24 cellular contexts compared by ENCODE assay signal in genomic region chr5:135693371-135693955, GRCh38.
A peak's percentile ranks its signal among the peaks of the same experiment; 100 is the strongest.
DNase-seq lines count a peak whose midpoint lies in the region; ATAC-seq, FAIRE-seq and TF ChIP-seq lines count a peak whose summit lies in the region.
"Had no signal": no experiment of that assay in that cellular context is flagged by ENCODE, and none has a peak within 500 bp of the region (broad histone marks: within the 10 kb centered on the region; RNA-seq: fewer than 3 reads in every experiment).

No MANE protein-coding gene starts in this region.

- H3K27me3 Mint-ChIP-seq in MCF 10A (ENCODE audit: insufficient read depth, unreplicated experiment) = no peaks in the 10 kb centered on the region
- peaks cover 18% of the 10 kb centered on the region for H3K27me3 Mint-ChIP-seq in activated CD4-positive, alpha-beta memory T cell treated with anti-CD3 and anti-CD28 coated beads for 36 hours

- H2AFZ ChIP-seq in hepatocyte (no peak overlapping the region), smooth muscle cell (ENCODE audit: low read depth) (peak overlapping the region; percentile 54)
- H2AFZ ChIP-seq: GM23338 had no signal

- H3K79me2 ChIP-seq in hepatocyte (no peaks in the 10 kb centered on the region), smooth muscle cell (ENCODE audit: low read depth) (no peaks in the 10 kb centered on the region)

- H3K27ac Mint-ChIP-seq in MCF 10A (ENCODE audit: low read depth, unreplicated experiment) = peak overlapping the region; percentile 28
- no peak overlapping the region for H3K27ac Mint-ChIP-seq in activated CD4-positive, alpha-beta memory T cell treated with anti-CD3 and anti-CD28 coated beads for 36 hours
- H3K27ac Mint-ChIP-seq: GM23338 had no signal

- H3K4me3 ChIP-seq in breast epithelium (no peak overlapping the region), hepatocyte (no peak overlapping the region), smooth muscle cell (no peak overlapping the region), pancreas (no peak overlapping the region)
- H3K4me3 ChIP-seq: BLaER1, GM23338 had no signal

- no peak for TF ChIP-seq CTCF in MCF 10A (IDR thresholded peaks at IDR 0.05; ENCODE audit: unreplicated experiment)
- TF ChIP-seq CTCF in breast epithelium (IDR thresholded peaks at IDR 0.05) = no peak
- no peak for TF ChIP-seq CTCF in hepatocyte (IDR thresholded peaks at IDR 0.05; ENCODE audit: poor library complexity)
- TF ChIP-seq CTCF in smooth muscle cell (IDR thresholded peaks at IDR 0.05; ENCODE audit: borderline replicate concordance, insufficient read depth, poor library complexity, severe bottlenecking) = no peak
- TF ChIP-seq CTCF in pancreas (IDR thresholded peaks at IDR 0.05) = no peak

- H4K20me1 ChIP-seq in hepatocyte (ENCODE audit: insufficient read depth, poor library complexity, severe bottlenecking) = no peaks in the 10 kb centered on the region
- no peaks in the 10 kb centered on the region for H4K20me1 ChIP-seq in smooth muscle cell (ENCODE audit: low read depth)
- H4K20me1 ChIP-seq: BLaER1 had no signal

- WGBS in hepatocyte (ENCODE audit: low lambda C conversion rate, missing lambda C conversion rate) = 92% methylated on average over 8 of the region's 8 CpGs
- WGBS in smooth muscle cell (ENCODE audit: low lambda C conversion rate) = 82% methylated on average over 8 of the region's 8 CpGs
- WGBS in pancreas, 2 donors = 88 to 90% methylated on average over 8 of the region's 8 CpGs

- no peak overlapping the region for H3K4me3 Mint-ChIP-seq in MCF 10A (ENCODE audit: unreplicated experiment)
- H3K4me3 Mint-ChIP-seq in activated CD4-positive, alpha-beta memory T cell treated with anti-CD3 and anti-CD28 coated beads for 36 hours = no peak overlapping the region
- H3K4me3 Mint-ChIP-seq: CD4-positive, alpha-beta memory T cell; GM23338 had no signal

- no peaks in the 10 kb centered on the region for H3K36me3 Mint-ChIP-seq in MCF 10A (ENCODE audit: insufficient read depth, unreplicated experiment)
- H3K36me3 Mint-ChIP-seq in activated CD4-positive, alpha-beta memory T cell treated with anti-CD3 and anti-CD28 coated beads for 36 hours = no peaks in the 10 kb centered on the region
- H3K36me3 Mint-ChIP-seq: CD4-positive, alpha-beta memory T cell had no signal

- DNase-seq in MCF 10A (ENCODE audit: unreplicated experiment) (peak; percentile 65), breast epithelium (ENCODE audit: low spot score in 2 of 2) (no peak), ecto neural progenitor cell (ENCODE audit: low spot score) (peak; percentile 42), hepatocyte (ENCODE audit: low spot score) (peak; percentile 1), smooth muscle cell (lab: John Stamatoyannopoulos, UW; ENCODE audit: unreplicated experiment) (no peak), SW 1271 (lab: John Stamatoyannopoulos, UW) (no peak), pancreas (no peak)
- DNase-seq in activated CD4-positive, alpha-beta memory T cell treated with anti-CD3 and anti-CD28 coated beads for 36 hours = no peak
- DNase-seq: Calu3; CD4-positive, alpha-beta memory T cell; HCEC 1CT; Kasumi-1; MM.1S; NCI-H1092 treated with DMSO at 0.1 percent for 48 hours; NCI-H146; NCI-H2081; NCI-H226; SHP77 treated with DMSO at 0.1 percent for 48 hours; SK-N-SH had no signal

- no peaks in the 10 kb centered on the region for H3F3A ChIP-seq in smooth muscle cell (ENCODE audit: low read depth)

- H3K27ac ChIP-seq in breast epithelium = peak overlapping the region in 1 of 2 donors; percentile 3
- peak overlapping the region; percentile 66 for H3K27ac ChIP-seq in hepatocyte
- peak overlapping the region; percentile 55 for H3K27ac ChIP-seq in smooth muscle cell (ENCODE audit: low read depth)
- no peak overlapping the region for H3K27ac ChIP-seq in pancreas
- H3K27ac ChIP-seq: BLaER1 had no signal

- no peak for FAIRE-seq in pancreas (lab: Jason Lieb, UNC)
- FAIRE-seq: GM12892, GM18507, RCC 7860 had no signal

- TF ChIP-seq POLR2A in breast epithelium (IDR thresholded peaks at IDR 0.05) = no peak

- peaks cover 6% of the 10 kb centered on the region for H3K4me1 Mint-ChIP-seq in MCF 10A (ENCODE audit: insufficient read depth, unreplicated experiment)
- H3K4me1 Mint-ChIP-seq in activated CD4-positive, alpha-beta memory T cell treated with anti-CD3 and anti-CD28 coated beads for 36 hours (ENCODE audit: low read depth) = no peaks in the 10 kb centered on the region
- H3K4me1 Mint-ChIP-seq: CD4-positive, alpha-beta memory T cell had no signal

- POLR2A ChIA-PET in MCF 10A (lab: Yijun Ruan, JAX) = interaction anchor here (0.6 to 1.9 kb wide), 3 partner anchors 20 to 200 kb away, joined by 3 to 6 read pairs (median 4); no protein-coding TSS in a partner anchor
- POLR2A ChIA-PET in activated CD4-positive, alpha-beta memory T cell treated with anti-CD3 and anti-CD28 coated beads for 36 hours (lab: Charles Lee) = no interaction called here

- intact Hi-C loops in MCF 10A (cut with micrococcal nuclease) = no loop called here
- intact Hi-C loops in breast epithelium (cut with DNase I; ENCODE audit: low total_unique reads) = no loop called here
- intact Hi-C loops in pancreas (cut with DNase I) = no loop called here
- intact Hi-C loops in activated CD4-positive, alpha-beta memory T cell treated with anti-CD3 and anti-CD28 coated beads for 36 hours (cut with micrococcal nuclease) = no loop called here

- no peaks in the 10 kb centered on the region for H3K9me2 ChIP-seq in hepatocyte (replicated peaks; ENCODE audit: insufficient read depth)
- H3K9me2 ChIP-seq: SK-N-SH had no signal

- H3K4me2 ChIP-seq in hepatocyte = no peak overlapping the region
- peak overlapping the region; percentile 53 for H3K4me2 ChIP-seq in smooth muscle cell
- H3K4me2 ChIP-seq: BLaER1, GM23338, SK-N-SH had no signal

- no TSS peak for BruUV-seq in MCF 10A (replicated peaks; lab: Mats Ljungman, UMichigan)

- no peak overlapping the region for H3K9ac ChIP-seq in smooth muscle cell (ENCODE audit: low read depth)
- H3K9ac ChIP-seq: BLaER1, SK-N-SH had no signal

- CTCF ChIA-PET in MCF 10A (lab: Yijun Ruan, JAX) = interaction anchor here (0.5 to 1.1 kb wide), 4 partner anchors 122 to 132 kb away, joined by 3 to 5 read pairs (median 3); no protein-coding TSS in a partner anchor
- CTCF ChIA-PET in activated CD4-positive, alpha-beta memory T cell treated with anti-CD3 and anti-CD28 coated beads for 36 hours (lab: Charles Lee) = no interaction called here

- H3K27me3 ChIP-seq in breast epithelium (peaks cover 0 to 3% of the 10 kb centered on the region in 2 donors), hepatocyte (no peaks in the 10 kb centered on the region), smooth muscle cell (ENCODE audit: low read depth) (no peaks in the 10 kb centered on the region), pancreas (peaks cover 0 to 5% (median 0%) of the 10 kb centered on the region in 4 donors)

- H3K4me1 ChIP-seq in breast epithelium (no peaks in the 10 kb centered on the region), hepatocyte (ENCODE audit: insufficient read depth) (peaks cover 24% of the 10 kb centered on the region), smooth muscle cell (ENCODE audit: low read depth) (peaks cover 3% of the 10 kb centered on the region), pancreas (no peaks in the 10 kb centered on the region)
- H3K4me1 ChIP-seq: BLaER1 had no signal

- H3K36me3 ChIP-seq in breast epithelium (no peaks in the 10 kb centered on the region), hepatocyte (replicated peaks; ENCODE audit: insufficient read depth, low read depth) (no peaks in the 10 kb centered on the region), smooth muscle cell (ENCODE audit: low read depth) (no peaks in the 10 kb centered on the region), pancreas (no peaks in the 10 kb centered on the region)
- H3K36me3 ChIP-seq: BLaER1 had no signal

- no peak for ATAC-seq in pancreas
- ATAC-seq: GM23338 had no signal

- H3K9me3 Mint-ChIP-seq in MCF 10A (ENCODE audit: unreplicated experiment) = no peaks in the 10 kb centered on the region
- no peaks in the 10 kb centered on the region for H3K9me3 Mint-ChIP-seq in activated CD4-positive, alpha-beta memory T cell treated with anti-CD3 and anti-CD28 coated beads for 36 hours
- H3K9me3 Mint-ChIP-seq: GM23338 had no signal

- H3K9me3 ChIP-seq in breast epithelium (no peaks in the 10 kb centered on the region), hepatocyte (ENCODE audit: low read depth) (no peaks in the 10 kb centered on the region), smooth muscle cell (replicated peaks; ENCODE audit: low read depth) (no peaks in the 10 kb centered on the region), pancreas (no peaks in the 10 kb centered on the region)
- H3K9me3 ChIP-seq: BLaER1, SK-N-SH had no signal

Comparison
In these comparisons a context has a peak if more than half of its experiments do, and no peak if none do; other contexts are left out.
1. DNase-seq: peak in MCF 10A (single experiment), ecto neural progenitor cell (single experiment) and hepatocyte (single experiment); none in breast epithelium (0 of 2), smooth muscle cell (single experiment), SW 1271 (0 of 2), pancreas (0 of 6) and activated CD4-positive, alpha-beta memory T cell treated with anti-CD3 and anti-CD28 coated beads for 36 hours (single experiment).
2. H3K27ac ChIP-seq: peak in hepatocyte (single experiment) and smooth muscle cell (single experiment); none in pancreas (0 of 4).